ENCODE assay signal across 13 cellular contexts in the genomic region with DNA sequence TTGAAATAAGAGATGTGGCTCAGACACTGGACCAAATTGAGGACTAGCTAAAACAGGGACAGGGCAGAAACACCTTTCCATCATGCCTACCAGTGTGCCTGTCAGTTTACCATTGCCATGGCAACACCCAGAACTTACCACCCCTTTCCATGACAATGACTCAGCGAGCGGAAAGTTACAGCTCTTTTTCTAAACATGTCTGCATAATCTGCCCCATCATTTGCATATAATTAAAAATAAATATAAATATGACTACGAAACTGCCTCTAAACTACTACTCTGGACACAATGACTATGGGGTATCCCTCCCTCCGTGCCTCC.
DNase-seq lines count a peak whose midpoint lies in the region; FAIRE-seq and TF ChIP-seq lines count a peak whose summit lies in the region.
"Had no signal": no experiment of that assay in that cellular context is flagged by ENCODE, and none has a peak within 500 bp of the region (broad histone marks: within the 10 kb centered on the region; RNA-seq: fewer than 3 reads in every experiment).

No MANE protein-coding gene starts in this region.

- DNase-seq in stimulated activated CD4-positive, alpha-beta T cell treated with anti-CD3 and anti-CD28 coated beads, Interleukin-15, amount 100 ng/mL, for 24 hours = peak; percentile 41
- DNase-seq in stimulated activated CD4-positive, alpha-beta T cell treated with anti-CD3 and anti-CD28 coated beads, Interleukin-4, amount 100 ng/mL, for 1 hour = no peak
- DNase-seq in SW480 (ENCODE audit: low spot score) = peak; percentile 27
- peak; percentile 43 for DNase-seq in fibroblast of mammary gland (ENCODE audit: low read depth)
- DNase-seq in urothelium cell line (ENCODE audit: low spot score) = peak; percentile 12
- no peak for DNase-seq in NCI-H1417 (lab: John Stamatoyannopoulos, UW)
- no peak for DNase-seq in NCI-H2227 treated with DMSO at 0.1 percent for 48 hours (lab: John Stamatoyannopoulos, UW)
- DNase-seq in NCI-H1092 (lab: John Stamatoyannopoulos, UW) = no peak
- DNase-seq: CD8-positive, alpha-beta memory T cell; GOT3; kidney; NCI-H2171 had no signal

- no peak for FAIRE-seq in urothelium cell line (lab: Jason Lieb, UNC)
- FAIRE-seq: GM18507, kidney had no signal

- TF ChIP-seq CTCF in fibroblast of mammary gland (conservative IDR thresholded peaks at IDR 0.05; ENCODE audit: control insufficient read depth, insufficient read depth, low read depth, low read length) = no peak

- no peak overlapping the region for H3K4me3 ChIP-seq in fibroblast of mammary gland (ENCODE audit: control insufficient read depth, low read depth, low read length)

Comparison
In these comparisons a context has a peak if more than half of its experiments do, and no peak if none do; other contexts are left out.
1. DNase-seq: peak in stimulated activated CD4-positive, alpha-beta T cell treated with anti-CD3 and anti-CD28 coated beads, Interleukin-15, amount 100 ng/mL, for 24 hours (single experiment), SW480 (single experiment), fibroblast of mammary gland (single experiment) and urothelium cell line (single experiment); none in stimulated activated CD4-positive, alpha-beta T cell treated with anti-CD3 and anti-CD28 coated beads, Interleukin-4, amount 100 ng/mL, for 1 hour (single experiment), NCI-H1417 (0 of 3), NCI-H2227 treated with DMSO at 0.1 percent for 48 hours (single experiment) and NCI-H1092 (single experiment).